Comparison of ENCODE assay signal across 24 cellular contexts in genomic region chr13:72400859-72401258, GRCh38.
"Had no signal": no experiment of that assay in that cellular context is flagged by ENCODE, and none has a peak within 500 bp of the region (broad histone marks: within the 10 kb centered on the region; RNA-seq: fewer than 3 reads in every experiment).

No MANE protein-coding gene starts in this region.

- H3K27me3 ChIP-seq: colonic mucosa, dorsolateral prefrontal cortex, esophagus muscularis mucosa, foreskin keratinocyte, gastrocnemius medialis, gastroesophageal sphincter, heart left ventricle, heart right ventricle, hepatocyte had no signal

- H3K9me3 ChIP-seq: colonic mucosa, esophagus muscularis mucosa, gastrocnemius medialis, gastroesophageal sphincter, heart left ventricle, heart right ventricle had no signal

- H3K4me2 ChIP-seq: hepatocyte had no signal

- ATAC-seq: effector memory CD8-positive, alpha-beta T cell; esophagus mucosa; foreskin keratinocyte; gastrocnemius medialis; gastroesophageal sphincter; heart left ventricle; heart right ventricle had no signal

- H3K4me3 ChIP-seq: colonic mucosa, coronary artery, dorsolateral prefrontal cortex, esophagus muscularis mucosa, gastrocnemius medialis, gastroesophageal sphincter, heart left ventricle, heart right ventricle, hepatocyte had no signal

- DNase-seq: colonic mucosa; cortex of kidney; dermis blood vessel endothelial cell; dorsolateral prefrontal cortex; effector CD4-positive, alpha-beta T cell; effector CD8-positive, alpha-beta T cell; effector memory CD4-positive, alpha-beta T cell; effector memory CD8-positive, alpha-beta T cell; endodermal cell; erythroblast; foreskin fibroblast; foreskin keratinocyte; foreskin melanocyte; gastrocnemius medialis; glutamatergic neuron; head of caudate nucleus; heart left ventricle; heart right ventricle had no signal

- H3K36me3 ChIP-seq: colonic mucosa, esophagus muscularis mucosa, gastrocnemius medialis, gastroesophageal sphincter, heart left ventricle, heart right ventricle had no signal

- H3K79me2 ChIP-seq: hepatocyte had no signal

- H2AFZ ChIP-seq: hepatocyte had no signal

- H3K4me1 ChIP-seq: colonic mucosa, esophagus muscularis mucosa, gastrocnemius medialis, gastroesophageal sphincter, heart left ventricle, heart right ventricle had no signal

- H3K27ac ChIP-seq: colonic mucosa, coronary artery, dorsolateral prefrontal cortex, epithelial cell of prostate, esophagus muscularis mucosa, foreskin keratinocyte, gastrocnemius medialis, gastroesophageal sphincter, heart left ventricle, heart right ventricle, hepatocyte had no signal
